In genomic region chr1:29113407-29114117, GRCh38 we compare ENCODE assay signal across 19 cellular contexts.
DNase-seq lines count a peak whose midpoint lies in the region; ATAC-seq and TF ChIP-seq lines count a peak whose summit lies in the region.
"Had no signal": no experiment of that assay in that cellular context is flagged by ENCODE, and none has a peak within 500 bp of the region (broad histone marks: within the 10 kb centered on the region; RNA-seq: fewer than 3 reads in every experiment).

No MANE protein-coding gene starts in this region.

- peak; percentile 79 for ATAC-seq in stimulated activated naive CD8-positive, alpha-beta T cell treated with anti-CD3 and anti-CD28 coated beads, Interleukin-15, Interleukin-2, amounts not matched to agents 100 U/mL and 50 U/mL, for 24 hours
- no peak for ATAC-seq in stimulated activated naive CD8-positive, alpha-beta T cell treated with anti-CD3 and anti-CD28 coated beads, Interleukin-15, amount 100 ng/mL, for 72 hours
- no peak for ATAC-seq in GM21737 (IDR thresholded peaks at IDR 0.05; ENCODE audit: unreplicated experiment)
- ATAC-seq: GM12878 had no signal

- H3K27ac Mint-ChIP-seq in T-helper 1 cell treated with Interleukin-12 subunit alpha and Interleukin-12 subunit beta and Interleukin-4 antibody, amounts not matched to agents 30 μg/mL and 1 μg/mL, for 36 hours, result peak overlapping the region; percentile 16
- H3K27ac Mint-ChIP-seq in stimulated activated naive CD8-positive, alpha-beta T cell treated with anti-CD3 and anti-CD28 coated beads, Interleukin-15, amount 100 ng/mL, for 72 hours, result peak overlapping the region in 1 of 2 donors; percentile 14
- H3K27ac Mint-ChIP-seq in nephron progenitor cell, result peak overlapping the region; percentile 10
- H3K27ac Mint-ChIP-seq: IgD-negative memory B cell had no signal

- H3K36me3 Mint-ChIP-seq in T-helper 1 cell treated with Interleukin-12 subunit alpha and Interleukin-12 subunit beta and Interleukin-4 antibody, amounts not matched to agents 30 μg/mL and 1 μg/mL, for 36 hours (ENCODE audit: low read depth), result peaks cover 31% of the 10 kb centered on the region
- H3K36me3 Mint-ChIP-seq in nephron progenitor cell (ENCODE audit: low read depth), result peaks cover 70% of the 10 kb centered on the region

- no peaks in the 10 kb centered on the region for H3K9me3 Mint-ChIP-seq in T-helper 1 cell treated with Interleukin-12 subunit alpha and Interleukin-12 subunit beta and Interleukin-4 antibody, amounts not matched to agents 30 μg/mL and 1 μg/mL, for 36 hours
- no peaks in the 10 kb centered on the region for H3K9me3 Mint-ChIP-seq in stimulated activated naive CD8-positive, alpha-beta T cell treated with anti-CD3 and anti-CD28 coated beads, Interleukin-15, amount 100 ng/mL, for 72 hours
- no peaks in the 10 kb centered on the region for H3K9me3 Mint-ChIP-seq in nephron progenitor cell
- H3K9me3 Mint-ChIP-seq: IgD-negative memory B cell had no signal

- no peaks in the 10 kb centered on the region for H3K4me1 Mint-ChIP-seq in T-helper 1 cell treated with Interleukin-12 subunit alpha and Interleukin-12 subunit beta and Interleukin-4 antibody, amounts not matched to agents 30 μg/mL and 1 μg/mL, for 36 hours (ENCODE audit: low read depth)
- H3K4me1 Mint-ChIP-seq in stimulated activated naive CD8-positive, alpha-beta T cell treated with anti-CD3 and anti-CD28 coated beads, Interleukin-15, amount 100 ng/mL, for 72 hours, result peaks cover 23% of the 10 kb centered on the region
- H3K4me1 Mint-ChIP-seq in nephron progenitor cell, result no peaks in the 10 kb centered on the region
- H3K4me1 Mint-ChIP-seq: IgD-negative memory B cell had no signal

- TF ChIP-seq CTCF in nephron progenitor cell (IDR thresholded peaks at IDR 0.05), result no peak

- H3K27me3 Mint-ChIP-seq in T-helper 1 cell treated with Interleukin-12 subunit alpha and Interleukin-12 subunit beta and Interleukin-4 antibody, amounts not matched to agents 30 μg/mL and 1 μg/mL, for 36 hours (ENCODE audit: low read depth), result no peaks in the 10 kb centered on the region
- no peaks in the 10 kb centered on the region for H3K27me3 Mint-ChIP-seq in stimulated activated naive CD8-positive, alpha-beta T cell treated with anti-CD3 and anti-CD28 coated beads, Interleukin-15, amount 100 ng/mL, for 72 hours
- H3K27me3 Mint-ChIP-seq in nephron progenitor cell (ENCODE audit: low read depth, poor library complexity), result peaks cover 12% of the 10 kb centered on the region
- H3K27me3 Mint-ChIP-seq: IgD-negative memory B cell had no signal

- DNase-seq in T-helper 1 cell, result no peak
- DNase-seq in stimulated activated naive CD8-positive, alpha-beta T cell treated with anti-CD3 and anti-CD28 coated beads, Interleukin-15, Interleukin-2, amounts not matched to agents 100 U/mL and 50 U/mL, for 24 hours, result no peak
- no peak for DNase-seq in stimulated activated naive CD8-positive, alpha-beta T cell treated with anti-CD3 and anti-CD28 coated beads, Interleukin-15, amount 100 ng/mL, for 72 hours
- no peak for DNase-seq in nephron progenitor cell
- DNase-seq in central memory CD4-positive, alpha-beta T cell, result no peak
- no peak for DNase-seq in ecto neural progenitor cell (ENCODE audit: low spot score)
- DNase-seq: DND-41, HCEC 1CT, Kasumi-1, MM.1S, NCI-H1092 treated with DMSO at 0.1 percent for 48 hours, NCI-H1694, NCI-H446, NCI-H69, RPMI8226 had no signal

- no peak overlapping the region for H3K4me3 Mint-ChIP-seq in T-helper 1 cell treated with Interleukin-12 subunit alpha and Interleukin-12 subunit beta and Interleukin-4 antibody, amounts not matched to agents 30 μg/mL and 1 μg/mL, for 36 hours
- no peak overlapping the region for H3K4me3 Mint-ChIP-seq in stimulated activated naive CD8-positive, alpha-beta T cell treated with anti-CD3 and anti-CD28 coated beads, Interleukin-15, amount 100 ng/mL, for 72 hours
- H3K4me3 Mint-ChIP-seq in nephron progenitor cell, result no peak overlapping the region
- H3K4me3 Mint-ChIP-seq: IgD-negative memory B cell had no signal
